23 cellular contexts compared by ENCODE assay signal in genomic region chr6:163159110-163159509, GRCh38.
A peak's percentile ranks its signal among the peaks of the same experiment; 100 is the strongest.
DNase-seq lines count a peak whose midpoint lies in the region; ATAC-seq, FAIRE-seq and TF ChIP-seq lines count a peak whose summit lies in the region.
"Had no signal": no experiment of that assay in that cellular context is flagged by ENCODE, and none has a peak within 500 bp of the region (broad histone marks: within the 10 kb centered on the region; RNA-seq: fewer than 3 reads in every experiment).

No MANE protein-coding gene starts in this region.

- no peak overlapping the region for H3K4me3 Mint-ChIP-seq in CD8-positive, alpha-beta memory T cell
- H3K4me3 Mint-ChIP-seq: CD14-positive monocyte; CD4-positive, alpha-beta T cell; GM23338; H9; HFFc6 had no signal

- CTCF ChIA-PET in CD8-positive, alpha-beta memory T cell (lab: Charles Lee): interaction anchor here (1.6 kb wide), 1 partner anchor 11 kb away, joined by 4 read pairs; no protein-coding TSS in a partner anchor

- H3K4me3 ChIP-seq in kidney (ENCODE audit: low read length in 2 of 2): no peak overlapping the region
- no peak overlapping the region for H3K4me3 ChIP-seq in CD8-positive, alpha-beta memory T cell (ENCODE audit: low read length)
- H3K4me3 ChIP-seq: A549; BLaER1 treated with 17β-estradiol and CSF1 and Interleukin-3, amounts not matched to agents 10 nM and 100 nM; GM23338 had no signal

- H3K27ac Mint-ChIP-seq in CD8-positive, alpha-beta memory T cell: no peak overlapping the region
- H3K27ac Mint-ChIP-seq: CD14-positive monocyte; CD4-positive, alpha-beta T cell; GM23338; H9; HFFc6 had no signal

- no peaks in the 10 kb centered on the region for H3K27me3 ChIP-seq in CD8-positive, alpha-beta memory T cell (ENCODE audit: insufficient read depth, low read length, poor library complexity, severe bottlenecking)
- H3K27me3 ChIP-seq: BE2C; BLaER1 treated with 17β-estradiol and CSF1 and Interleukin-3, amounts not matched to agents 10 nM and 100 nM had no signal

- DNase-seq in kidney (no peak), anterior cingulate cortex (lab: John Stamatoyannopoulos, UW) (no peak)
- DNase-seq in CD8-positive, alpha-beta memory T cell: no peak
- DNase-seq: ACHN; AML-193; BE2C; Calu3; CD4-positive, alpha-beta T cell; COR-L47; DMS53; DMS79 treated with DMSO at 0.1 percent for 48 hours; H9; HFFc6 had no signal

- peaks cover 0 to 3% of the 10 kb centered on the region in 2 donors for H3K27me3 Mint-ChIP-seq in CD8-positive, alpha-beta memory T cell

- no peaks in the 10 kb centered on the region for H3K4me1 ChIP-seq in kidney (ENCODE audit: control insufficient read depth in 1 of 2, insufficient read depth in 1 of 2, low read depth in 1 of 2, low read length in 2 of 2)
- no peaks in the 10 kb centered on the region for H3K4me1 ChIP-seq in CD8-positive, alpha-beta memory T cell (ENCODE audit: insufficient read depth, low read length)
- H3K4me1 ChIP-seq: A549; BE2C; BLaER1 treated with 17β-estradiol and CSF1 and Interleukin-3, amounts not matched to agents 10 nM and 100 nM had no signal

- no peaks in the 10 kb centered on the region for H3K9me3 ChIP-seq in kidney (ENCODE audit: control insufficient read depth in 1 of 2, low read length in 2 of 2)
- no peaks in the 10 kb centered on the region for H3K9me3 ChIP-seq in CD8-positive, alpha-beta memory T cell (ENCODE audit: low read length)
- H3K9me3 ChIP-seq: A549; BE2C; BLaER1 treated with 17β-estradiol and CSF1 and Interleukin-3, amounts not matched to agents 10 nM and 100 nM had no signal

- no peaks in the 10 kb centered on the region for H3K9me3 Mint-ChIP-seq in CD8-positive, alpha-beta memory T cell
- H3K9me3 Mint-ChIP-seq: CD4-positive, alpha-beta T cell; GM23338 had no signal

- no peak for ATAC-seq in GM19324 (IDR thresholded peaks at IDR 0.05; ENCODE audit: low FRiP score, unreplicated experiment)
- ATAC-seq: A549, GM23338 had no signal

- H3K36me3 Mint-ChIP-seq in CD8-positive, alpha-beta memory T cell: no peaks in the 10 kb centered on the region
- H3K36me3 Mint-ChIP-seq: CD14-positive monocyte had no signal

- no peak overlapping the region for H3K27ac ChIP-seq in kidney (ENCODE audit: low read depth in 2 of 2, low read length in 2 of 2)
- no peak overlapping the region for H3K27ac ChIP-seq in CD8-positive, alpha-beta memory T cell (ENCODE audit: low read depth, low read length)
- H3K27ac ChIP-seq: 22Rv1; A549; BLaER1 treated with 17β-estradiol and CSF1 and Interleukin-3, amounts not matched to agents 10 nM and 100 nM had no signal

- no peaks in the 10 kb centered on the region for H3K36me3 ChIP-seq in kidney (ENCODE audit: control insufficient read depth in 1 of 2, insufficient read depth in 2 of 2, low read length in 2 of 2)
- no peaks in the 10 kb centered on the region for H3K36me3 ChIP-seq in CD8-positive, alpha-beta memory T cell (ENCODE audit: insufficient read depth, low read length)
- H3K36me3 ChIP-seq: BE2C; BLaER1 treated with 17β-estradiol and CSF1 and Interleukin-3, amounts not matched to agents 10 nM and 100 nM had no signal

- no peak overlapping the region for H3K9ac ChIP-seq in kidney (ENCODE audit: low read length in 2 of 2)
- H3K9ac ChIP-seq: BLaER1 treated with 17β-estradiol and CSF1 and Interleukin-3, amounts not matched to agents 10 nM and 100 nM had no signal

- H3K4me1 Mint-ChIP-seq in CD8-positive, alpha-beta memory T cell: no peaks in the 10 kb centered on the region
- H3K4me1 Mint-ChIP-seq: CD14-positive monocyte, GM23338, H9 had no signal

- peak; percentile 89 for FAIRE-seq in A204.1 (lab: Jason Lieb, UNC)
- peak; percentile 90 for FAIRE-seq in TTC549 (lab: Jason Lieb, UNC)
- peak; percentile 43 for FAIRE-seq in endometrium (lab: Jason Lieb, UNC)
- peak; percentile 52 for FAIRE-seq in kidney (lab: Jason Lieb, UNC)
- FAIRE-seq: A549, GM12892 had no signal

- POLR2A ChIA-PET in CD8-positive, alpha-beta memory T cell (lab: Charles Lee): no interaction called here

- intact Hi-C loops in kidney (cut with DNase I): no loop called here

- no peak for TF ChIP-seq CTCF in kidney (IDR thresholded peaks at IDR 0.05; ENCODE audit: borderline replicate concordance, extremely low read depth, insufficient read depth)
